ENCODE assay signal across 8 cellular contexts in genomic region chr1:40861227-40862003, GRCh38. TPM values are rescaled to one million over a fixed set of nuclear protein-coding genes. Genes with fewer than 3 reads are reported as not detected.
DNase-seq lines count a peak whose midpoint lies in the region; ATAC-seq lines count a peak whose summit lies in the region.

No MANE protein-coding gene starts in this region.

- H3K4me1 ChIP-seq in esophagus (ENCODE audit: control insufficient read depth in 2 of 2, insufficient read depth in 2 of 2, low read length in 1 of 2) = peaks cover 3 to 8% of the 10 kb centered on the region in 2 donors
- H3K4me1 ChIP-seq in urinary bladder (ENCODE audit: insufficient read depth) = no peaks in the 10 kb centered on the region

- H3K36me3 Mint-ChIP-seq in activated CD4-positive, alpha-beta memory T cell treated with anti-CD3 and anti-CD28 coated beads for 36 hours = no peaks in the 10 kb centered on the region
- no peaks in the 10 kb centered on the region for H3K36me3 Mint-ChIP-seq in naive thymus-derived CD8-positive, alpha-beta T cell

- intact Hi-C loops in activated CD4-positive, alpha-beta memory T cell treated with anti-CD3 and anti-CD28 coated beads for 36 hours (cut with micrococcal nuclease) = loop anchor here (1.0 kb wide), 3 partner anchors 14 to 91 kb away; no protein-coding TSS in a partner anchor

- peak; percentile 4 for ATAC-seq in HG03064 (IDR thresholded peaks at IDR 0.05; ENCODE audit: low read depth, unreplicated experiment)
- ATAC-seq in naive thymus-derived CD8-positive, alpha-beta T cell = peak; percentile 28

- POLR2A ChIA-PET in activated CD4-positive, alpha-beta memory T cell treated with anti-CD3 and anti-CD28 coated beads for 36 hours (lab: Charles Lee) = interaction anchor here (1.0 to 1.1 kb wide), 2 partner anchors 15 to 169 kb away, joined by 4 to 6 read pairs; partner anchors contain the start of gene NFYC
- POLR2A ChIA-PET in naive thymus-derived CD8-positive, alpha-beta T cell (lab: Charles Lee) = interaction anchor here (0.6 to 4.4 kb wide), 16 partner anchors 9 to 1834 kb away, joined by 3 to 44 read pairs (median 6); partner anchors contain the start of genes CTPS1, NFYC and PPIE

- peaks cover 10% of the 10 kb centered on the region for H3K4me1 Mint-ChIP-seq in activated CD4-positive, alpha-beta memory T cell treated with anti-CD3 and anti-CD28 coated beads for 36 hours (ENCODE audit: low read depth)
- peaks cover 11 to 20% (median 19%) of the 10 kb centered on the region in 4 donors for H3K4me1 Mint-ChIP-seq in naive thymus-derived CD8-positive, alpha-beta T cell

- H3K36me3 ChIP-seq in esophagus (ENCODE audit: control insufficient read depth in 2 of 2, insufficient read depth in 2 of 2, low read length in 1 of 2) = no peaks in the 10 kb centered on the region
- H3K36me3 ChIP-seq in urinary bladder (ENCODE audit: insufficient read depth) = no peaks in the 10 kb centered on the region

- H3K9me3 Mint-ChIP-seq in activated CD4-positive, alpha-beta memory T cell treated with anti-CD3 and anti-CD28 coated beads for 36 hours = no peaks in the 10 kb centered on the region
- no peaks in the 10 kb centered on the region for H3K9me3 Mint-ChIP-seq in naive thymus-derived CD8-positive, alpha-beta T cell

- whole genome bisulfite sequencing in esophagus, 2 donors = 4% methylated on average over 61 to 98 of the region's 98 CpGs
- 2% methylated on average over 98 of the region's 98 CpGs for WGBS in urinary bladder

- no peak overlapping the region for H3K27ac Mint-ChIP-seq in activated CD4-positive, alpha-beta memory T cell treated with anti-CD3 and anti-CD28 coated beads for 36 hours
- peak overlapping the region in 9 of 10 donors; percentile 49 to 95 (median 87) for H3K27ac Mint-ChIP-seq in naive thymus-derived CD8-positive, alpha-beta T cell

- H3K27ac ChIP-seq in esophagus (ENCODE audit: low read depth in 2 of 2, low read length in 1 of 2) = peak overlapping the region; percentile 74 to 75
- peak overlapping the region; percentile 30 for H3K27ac ChIP-seq in urinary bladder (ENCODE audit: low read depth)

- H3K27me3 Mint-ChIP-seq in activated CD4-positive, alpha-beta memory T cell treated with anti-CD3 and anti-CD28 coated beads for 36 hours = peaks cover 3% of the 10 kb centered on the region
- peaks cover 0 to 7% (median 0%) of the 10 kb centered on the region in 5 donors for H3K27me3 Mint-ChIP-seq in naive thymus-derived CD8-positive, alpha-beta T cell

- no peaks in the 10 kb centered on the region for H3K9me3 ChIP-seq in esophagus (ENCODE audit: control insufficient read depth in 2 of 2, insufficient read depth in 1 of 2, low read depth in 1 of 2, low read length in 1 of 2)

- CTCF ChIA-PET in activated CD4-positive, alpha-beta memory T cell treated with anti-CD3 and anti-CD28 coated beads for 36 hours (lab: Charles Lee) = interaction anchor here (1.0 to 6.2 kb wide), 7 partner anchors 10 to 143 kb away, joined by 3 to 47 read pairs (median 7); no protein-coding TSS in a partner anchor

- H3K4me3 Mint-ChIP-seq in activated CD4-positive, alpha-beta memory T cell treated with anti-CD3 and anti-CD28 coated beads for 36 hours = peak overlapping the region; percentile 62
- peak overlapping the region; percentile 82 to 94 (median 88) for H3K4me3 Mint-ChIP-seq in naive thymus-derived CD8-positive, alpha-beta T cell

- H3K4me3 ChIP-seq in esophagus (ENCODE audit: low read depth in 1 of 2, low read length in 2 of 2) (peak overlapping the region; percentile 73 to 76), urinary bladder (ENCODE audit: low read depth, low read length) (peak overlapping the region; percentile 72)

- no peaks in the 10 kb centered on the region for H3K27me3 ChIP-seq in esophagus (ENCODE audit: control insufficient read depth in 1 of 2, insufficient read depth in 2 of 2, low read length in 2 of 2)

- DNase-seq in EH (ENCODE audit: low read depth) (peak; percentile 62), OCI-M2 (lab: John Stamatoyannopoulos, UW; ENCODE audit: unreplicated experiment) (no peak), globus pallidus (ENCODE audit: low spot score) (no peak)
- peak; percentile 47 for DNase-seq in activated CD4-positive, alpha-beta memory T cell treated with anti-CD3 and anti-CD28 coated beads for 36 hours
- DNase-seq in naive thymus-derived CD8-positive, alpha-beta T cell = peak in 9 of 10 donors; percentile 16 to 70 (median 42)

RNA-seq across cellular contexts. Expression of gene CITED4, which starts 0.7 kb away (rescaled TPM):
- total RNA-seq in activated CD4-positive, alpha-beta memory T cell treated with anti-CD3 and anti-CD28 coated beads for 36 hours = 1 to 10 TPM; 1.9 to 2.1 TPM
- polyA plus RNA-seq in esophagus (10 to 100 TPM; 11.7 to 21.8 TPM), urinary bladder (8.8 TPM)
- total RNA-seq in naive thymus-derived CD8-positive, alpha-beta T cell = 10 to 100 TPM; 24.3 to 24.5 TPM
- 10 to 100 TPM; 24.5 to 45.4 (median 27.4) TPM for polyA plus RNA-seq in naive thymus-derived CD8-positive, alpha-beta T cell
- total RNA-seq in urinary bladder = 2.0 TPM

Comparison
In these comparisons a context has a peak if more than half of its experiments do, and no peak if none do; other contexts are left out.
1. DNase-seq: peak in EH (single experiment), activated CD4-positive, alpha-beta memory T cell treated with anti-CD3 and anti-CD28 coated beads for 36 hours (single experiment) and naive thymus-derived CD8-positive, alpha-beta T cell (9 of 10); none in OCI-M2 (single experiment) and globus pallidus (single experiment).